Comparison of ENCODE assay signal across 14 cellular contexts in genomic region chr5:83364322-83365299, GRCh38.
A peak's percentile ranks its signal among the peaks of the same experiment; 100 is the strongest.
DNase-seq lines count a peak whose midpoint lies in the region; ATAC-seq and TF ChIP-seq lines count a peak whose summit lies in the region.
"Had no signal": no experiment of that assay in that cellular context is flagged by ENCODE, and none has a peak within 500 bp of the region (broad histone marks: within the 10 kb centered on the region; RNA-seq: fewer than 3 reads in every experiment).

No MANE protein-coding gene starts in this region.

- no peaks in the 10 kb centered on the region for H3K4me1 Mint-ChIP-seq in endodermal cell

- in situ Hi-C loops in GM13976 (cut with MboI; ENCODE audit: low sequenced_read_pairs, unreplicated experiment) = no loop called here

- H3K4me3 ChIP-seq in gastroesophageal sphincter (no peak overlapping the region), uterus (no peak overlapping the region), A673 (ENCODE audit: low read depth, low read length, poor library complexity, severe bottlenecking) (no peak overlapping the region), endodermal cell (ENCODE audit: low read length) (no peak overlapping the region)
- H3K4me3 ChIP-seq: tibial artery had no signal

- H3K4me1 ChIP-seq in gastroesophageal sphincter = no peaks in the 10 kb centered on the region
- no peaks in the 10 kb centered on the region for H3K4me1 ChIP-seq in uterus
- H3K4me1 ChIP-seq in A673 (ENCODE audit: insufficient read depth, low read length, poor library complexity, severe bottlenecking) = no peaks in the 10 kb centered on the region
- no peaks in the 10 kb centered on the region for H3K4me1 ChIP-seq in endodermal cell (ENCODE audit: control insufficient read depth, insufficient read depth, low read length)
- H3K4me1 ChIP-seq: tibial artery had no signal

- H3K27ac Mint-ChIP-seq in endodermal cell = no peak overlapping the region
- H3K27ac Mint-ChIP-seq: T-helper 1 cell treated with Interleukin-12 subunit alpha and Interleukin-12 subunit beta and Interleukin-4 antibody, amounts not matched to agents 30 μg/mL and 1 μg/mL, for 36 hours had no signal

- no peak for TF ChIP-seq CTCF in GM13976 (IDR thresholded peaks at IDR 0.05; ENCODE audit: borderline replicate concordance, control extremely low read depth, extremely low read depth, insufficient read depth, missing control alignments)
- TF ChIP-seq CTCF in gastroesophageal sphincter (IDR thresholded peaks at IDR 0.05) = no peak
- no peak for TF ChIP-seq CTCF in uterus (IDR thresholded peaks at IDR 0.05)
- TF ChIP-seq CTCF in A673 (conservative IDR thresholded peaks at IDR 0.05; ENCODE audit: low read depth, low read length) = no peak
- no peak for TF ChIP-seq CTCF in endodermal cell (conservative IDR thresholded peaks at IDR 0.05)

- H3K27me3 ChIP-seq in gastroesophageal sphincter (no peaks in the 10 kb centered on the region), uterus (no peaks in the 10 kb centered on the region), A673 (replicated peaks; ENCODE audit: insufficient read depth, low read depth, low read length, poor library complexity) (no peaks in the 10 kb centered on the region), endodermal cell (ENCODE audit: control insufficient read depth, insufficient read depth, low read length, poor library complexity, severe bottlenecking) (peaks cover 15% of the 10 kb centered on the region)
- H3K27me3 ChIP-seq: tibial artery had no signal

- H3K9ac ChIP-seq in endodermal cell (ENCODE audit: extremely low read depth, low read length, poor library complexity, severe bottlenecking) = no peak overlapping the region
- H3K9ac ChIP-seq: KMS-11 had no signal

- TF ChIP-seq POLR2A in gastroesophageal sphincter (IDR thresholded peaks at IDR 0.05) (no peak), uterus (IDR thresholded peaks at IDR 0.05) (no peak)

- intact Hi-C loops in uterus (cut with DNase I; ENCODE audit: low total_unique reads) (no loop called here), A673 (cut with micrococcal nuclease; ENCODE audit: unreplicated experiment) (no loop called here)

- CTCF ChIA-PET in A673 (lab: Charles Lee) = no interaction called here

- peak; percentile 6 for DNase-seq in GM13976 (ENCODE audit: low spot score)
- peak; percentile 21 for DNase-seq in NOMO-1 treated with dmso at 0.1 percent for 144 hours (lab: John Stamatoyannopoulos, UW; ENCODE audit: unreplicated experiment)
- DNase-seq in uterus = no peak
- no peak for DNase-seq in A673 (ENCODE audit: low spot score)
- DNase-seq in endodermal cell = no peak
- DNase-seq: amniotic stem cell, EL, right cardiac atrium, tibial artery had no signal

- peaks cover 6% of the 10 kb centered on the region for H3K9me3 Mint-ChIP-seq in endodermal cell

- H3K4me3 Mint-ChIP-seq in endodermal cell = no peak overlapping the region
- H3K4me3 Mint-ChIP-seq: T-helper 1 cell treated with Interleukin-12 subunit alpha and Interleukin-12 subunit beta and Interleukin-4 antibody, amounts not matched to agents 30 μg/mL and 1 μg/mL, for 36 hours had no signal

- no peak for TF ChIP-seq EP300 in gastroesophageal sphincter (IDR thresholded peaks at IDR 0.05)

- H3K36me3 Mint-ChIP-seq in endodermal cell (ENCODE audit: low read depth) = peaks cover 2% of the 10 kb centered on the region

- H3K36me3 ChIP-seq in gastroesophageal sphincter (no peaks in the 10 kb centered on the region), uterus (no peaks in the 10 kb centered on the region), A673 (ENCODE audit: insufficient read depth, low read length, poor library complexity, severe bottlenecking) (no peaks in the 10 kb centered on the region), endodermal cell (ENCODE audit: control insufficient read depth, insufficient read depth, low read length) (no peaks in the 10 kb centered on the region)
- H3K36me3 ChIP-seq: tibial artery had no signal

- POLR2A ChIA-PET in A673 (lab: Charles Lee; ENCODE audit: low non-redundant PET) = no interaction called here

- BruUV-seq in A673 (replicated peaks; lab: Mats Ljungman, UMichigan) = no TSS peak

- H3K9me3 ChIP-seq in gastroesophageal sphincter (peaks cover 0 to 6% (median 0%) of the 10 kb centered on the region in 3 donors), uterus (peaks cover 0 to 3% of the 10 kb centered on the region in 2 donors), A673 (ENCODE audit: low read depth, low read length, poor library complexity, severe bottlenecking) (no peaks in the 10 kb centered on the region), endodermal cell (ENCODE audit: control insufficient read depth, low read length) (peaks cover 17% of the 10 kb centered on the region)

- H3K27ac ChIP-seq in gastroesophageal sphincter = no peak overlapping the region
- H3K27ac ChIP-seq in uterus = no peak overlapping the region
- H3K27ac ChIP-seq in A673 (ENCODE audit: low read depth, low read length, poor library complexity, severe bottlenecking) = no peak overlapping the region
- H3K27ac ChIP-seq in endodermal cell (ENCODE audit: low read depth, low read length) = no peak overlapping the region
- H3K27ac ChIP-seq: KMS-11, tibial artery had no signal

- H3K27me3 Mint-ChIP-seq in endodermal cell (ENCODE audit: insufficient read depth) = peaks cover 18% of the 10 kb centered on the region

- WGBS in gastroesophageal sphincter (ENCODE audit: low coverage in 1 of 2), 2 donors = 72% methylated on average over 6 of the region's 8 CpGs
- WGBS in endodermal cell (ENCODE audit: insufficient coverage in 1 of 2, insufficient read length in 1 of 2), 2 experiments = 92 to 99% methylated on average over 7 to 8 of the region's 8 CpGs

- ATAC-seq in GM19467 (IDR thresholded peaks at IDR 0.05; ENCODE audit: unreplicated experiment) = peak; percentile 51
- ATAC-seq in HG02943 (IDR thresholded peaks at IDR 0.05; ENCODE audit: low read depth, unreplicated experiment) = peak; percentile 54
- no peak for ATAC-seq in gastroesophageal sphincter
- ATAC-seq: right cardiac atrium had no signal

Comparison
In these comparisons a context has a peak if more than half of its experiments do, and no peak if none do; other contexts are left out.
1. DNase-seq: peak in GM13976 (single experiment) and NOMO-1 treated with dmso at 0.1 percent for 144 hours (single experiment); none in uterus (0 of 2), A673 (single experiment) and endodermal cell (single experiment).